In the genomic region with DNA sequence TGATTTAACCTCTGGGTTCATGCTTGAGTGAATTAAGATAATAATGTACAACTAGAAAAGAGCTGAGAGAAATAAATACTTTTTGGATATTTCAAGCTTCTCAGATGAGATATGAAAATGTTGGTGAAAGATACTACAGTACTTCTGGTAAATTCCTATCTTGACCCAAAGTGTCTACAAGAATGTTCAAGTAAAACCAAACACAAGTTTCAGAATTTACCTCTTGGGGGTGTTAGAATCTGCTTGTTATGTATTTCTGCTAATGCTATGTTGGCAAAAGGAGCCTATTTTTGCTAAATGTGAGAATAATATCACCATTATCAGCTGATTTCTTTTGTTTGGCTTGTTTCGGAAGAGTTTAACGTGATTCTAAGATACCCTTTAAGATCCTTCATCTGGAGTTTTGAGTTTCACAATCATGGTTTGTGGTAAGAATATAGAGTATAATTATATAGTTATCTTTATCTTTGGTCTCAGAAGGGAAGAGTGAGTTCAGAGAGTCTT, we compare ENCODE assay signal across 28 cellular contexts.
"Had no signal": no experiment of that assay in that cellular context is flagged by ENCODE, and none has a peak within 500 bp of the region (broad histone marks: within the 10 kb centered on the region; RNA-seq: fewer than 3 reads in every experiment).

No MANE protein-coding gene starts in this region.

- ATAC-seq: activated CD4-positive, alpha-beta T cell treated with anti-CD3 and anti-CD28 coated beads for 36 hours; activated T-helper 17 cell treated with anti-CD3 and anti-CD28 coated beads, Interleukin-2, amount 50 U/mL, for 72 hours; T-cell had no signal

- H3K4me2 ChIP-seq: PC-9 had no signal

- H2AFZ ChIP-seq: PC-9 had no signal

- H3K4me3 ChIP-seq: cardiac muscle cell, PC-9, SK-N-MC had no signal

- DNase-seq: activated CD4-positive, alpha-beta memory T cell treated with anti-CD3 and anti-CD28 coated beads, Interleukin-2, amount 10 ng/mL, durations not matched to agents 7 days and 5 days; activated CD4-positive, alpha-beta T cell treated with anti-CD3 and anti-CD28 coated beads for 36 hours; activated CD4-positive, alpha-beta T cell treated with anti-CD3 and anti-CD28 coated beads, Interleukin-2, amount 50 U/mL, for 1 hour; activated CD4-positive, CD25-positive, alpha-beta regulatory T cell; activated gamma-delta T cell; activated naive CD4-positive, alpha-beta T cell treated with anti-CD3 and anti-CD28 coated beads, Interleukin-2, amount 10 ng/mL, durations not matched to agents 7 days and 5 days; activated naive CD8-positive, alpha-beta T cell treated with anti-CD3 and anti-CD28 coated beads for 36 hours; activated T-cell treated with anti-CD3 and anti-CD28 coated beads for 4 hours; activated T-cell treated with anti-CD3 and anti-CD28 coated beads, Interleukin-2, amount 50 U/mL, for 48 hours; brain microvascular endothelial cell; NCI-H1105 treated with DMSO at 0.1 percent for 48 hours; NCI-H146; NCI-H1930; NCI-H2171; NCI-H2227 treated with DMSO at 0.1 percent for 48 hours; NCI-H446 treated with DMSO at 0.1 percent for 48 hours; NCI-H526 treated with DMSO at 0.1 percent for 48 hours; NCI-H82; NK-92 treated with Interleukin-12 subunit alpha and Interleukin-12 subunit beta, amount 100 ng/mL, for 24 hours; PC-9; SIG-M5; T-cell; T-helper 2 cell; T1000 had no signal

- H3K36me3 ChIP-seq: brain microvascular endothelial cell, cardiac muscle cell had no signal

- H3K27ac ChIP-seq: brain microvascular endothelial cell, cardiac muscle cell, PC-9, SK-N-MC, VCaP had no signal

- H3K27me3 ChIP-seq: brain microvascular endothelial cell, cardiac muscle cell had no signal
